ENCODE assay signal across 17 cellular contexts in the genomic region with DNA sequence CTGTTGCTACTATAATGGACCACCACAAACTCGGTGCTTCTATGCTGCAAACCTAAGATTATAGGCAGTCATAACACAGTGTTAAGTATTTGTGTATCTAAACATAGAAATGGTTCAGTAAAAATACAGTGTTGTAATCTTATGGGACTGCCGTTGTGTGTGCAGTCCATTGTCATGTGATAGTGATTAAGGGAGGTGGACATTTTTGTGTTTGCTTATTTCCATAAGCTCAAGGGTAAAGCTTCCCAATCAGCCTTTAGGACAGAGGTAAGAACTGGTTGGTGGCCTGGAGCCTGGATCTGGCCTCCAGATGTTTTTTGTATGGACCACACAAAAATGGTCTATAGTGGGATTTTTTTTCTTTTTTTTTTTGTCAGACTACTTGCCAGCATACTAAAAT.
"Had no signal": no experiment of that assay in that cellular context is flagged by ENCODE, and none has a peak within 500 bp of the region (broad histone marks: within the 10 kb centered on the region; RNA-seq: fewer than 3 reads in every experiment).

No MANE protein-coding gene starts in this region.

- H3K27me3 ChIP-seq: heart left ventricle, right atrium auricular region, suprapubic skin, tibial artery, upper lobe of right lung, vagina had no signal

- DNase-seq: effector memory CD4-positive, alpha-beta T cell; heart left ventricle; hypothalamus; kidney glomerular epithelial cell; mammary epithelial cell; posterior cingulate gyrus; small intestine; stimulated activated CD4-positive, alpha-beta T cell treated with anti-CD3 and anti-CD28 coated beads, Interleukin-12 subunit alpha, Interleukin-12 subunit beta, amount 100 ng/mL, for 4 hours; stimulated activated naive CD4-positive, alpha-beta T cell treated with Interleukin-2 at 50 U/mL for 16 hours; tibial artery; upper lobe of right lung had no signal

- H3K9me3 ChIP-seq: right atrium auricular region, suprapubic skin, tibial artery, upper lobe of right lung, vagina had no signal

- ATAC-seq: esophagus mucosa; left lobe of liver; natural killer cell treated with Interleukin-12 subunit alpha and Interleukin-12 subunit beta and Interleukin-15 and Interleukin-18, amount 100 ng/mL, for 72 hours had no signal

- H3K36me3 ChIP-seq: heart left ventricle, right atrium auricular region, suprapubic skin, tibial artery, upper lobe of right lung, vagina had no signal

- H3K27ac ChIP-seq: right atrium auricular region, suprapubic skin, tibial artery, upper lobe of right lung, vagina had no signal

- H3K4me3 ChIP-seq: right atrium auricular region, suprapubic skin, tibial artery, upper lobe of right lung, vagina had no signal
